8 cellular contexts compared by ENCODE assay signal in the genomic region with DNA sequence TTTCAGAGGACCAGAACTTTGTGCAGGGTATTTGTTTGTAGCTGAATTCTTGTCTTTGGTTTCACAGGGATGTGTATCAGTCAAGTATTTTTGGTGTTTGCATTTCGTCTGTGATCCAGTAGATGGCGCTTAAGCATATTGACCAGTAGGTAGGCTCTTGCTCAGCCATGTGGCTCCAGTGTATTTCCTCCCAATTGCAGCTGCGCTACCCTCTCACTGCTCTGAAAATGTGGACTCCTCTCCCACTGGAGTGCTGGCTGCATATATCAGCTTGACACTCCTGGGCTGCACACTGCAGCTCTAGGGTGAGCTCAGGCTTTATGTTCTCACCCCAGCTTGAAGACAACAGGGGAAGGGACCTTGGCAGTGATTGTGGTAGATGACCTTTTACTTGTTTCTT.
DNase-seq lines count a peak whose midpoint lies in the region; ATAC-seq and TF ChIP-seq lines count a peak whose summit lies in the region.

No MANE protein-coding gene starts in this region.

- intact Hi-C loops in activated B cell treated with CpG ODN at 0.5 μM for 24 hours (cut with micrococcal nuclease), result loop anchor here (1.0 to 5.0 kb wide), 3 partner anchors 358 to 1417 kb away; no protein-coding TSS in a partner anchor
- intact Hi-C loops in activated CD4-positive, alpha-beta memory T cell treated with anti-CD3 and anti-CD28 coated beads for 36 hours (cut with micrococcal nuclease), result no loop called here
- intact Hi-C loops in CD4-positive, alpha-beta T cell (cut with DNase I, micrococcal nuclease), result no loop called here

- peak; percentile 100 for ATAC-seq in GM18861 (IDR thresholded peaks at IDR 0.05; ENCODE audit: unreplicated experiment)
- peak; percentile 90 for ATAC-seq in HG02943 (IDR thresholded peaks at IDR 0.05; ENCODE audit: low read depth, unreplicated experiment)
- peak; percentile 76 for ATAC-seq in activated B cell treated with CpG ODN at 0.5 μM for 24 hours (ENCODE audit: low read depth)
- ATAC-seq in left lobe of liver, result peak; percentile 99
- no peak for ATAC-seq in CD4-positive, alpha-beta T cell (ENCODE audit: poor library complexity)

- CTCF ChIA-PET in activated B cell treated with CpG ODN at 0.5 μM for 24 hours (lab: Charles Lee), result interaction anchor here (0.6 to 2.0 kb wide), 10 partner anchors 8 to 1866 kb away, joined by 3 to 11 read pairs (median 4); no protein-coding TSS in a partner anchor
- CTCF ChIA-PET in activated CD4-positive, alpha-beta memory T cell treated with anti-CD3 and anti-CD28 coated beads for 36 hours (lab: Charles Lee), result interaction anchor here (1.0 to 1.2 kb wide), 2 partner anchors 15 to 23 kb away, joined by 3 to 4 read pairs; no protein-coding TSS in a partner anchor
- CTCF ChIA-PET in CD4-positive, alpha-beta T cell (lab: Charles Lee), result no interaction called here

- peaks cover 2% of the 10 kb centered on the region for H3K27me3 Mint-ChIP-seq in activated B cell treated with CpG ODN at 0.5 μM for 24 hours
- H3K27me3 Mint-ChIP-seq in activated CD4-positive, alpha-beta memory T cell treated with anti-CD3 and anti-CD28 coated beads for 36 hours, result peaks cover 2% of the 10 kb centered on the region
- no peaks in the 10 kb centered on the region for H3K27me3 Mint-ChIP-seq in CD4-positive, alpha-beta T cell

- H3K4me3 Mint-ChIP-seq in activated B cell treated with CpG ODN at 0.5 μM for 24 hours, result no peak overlapping the region
- H3K4me3 Mint-ChIP-seq in activated CD4-positive, alpha-beta memory T cell treated with anti-CD3 and anti-CD28 coated beads for 36 hours, result no peak overlapping the region
- H3K4me3 Mint-ChIP-seq in CD4-positive, alpha-beta T cell, result no peak overlapping the region

- no peaks in the 10 kb centered on the region for H3K36me3 Mint-ChIP-seq in activated B cell treated with CpG ODN at 0.5 μM for 24 hours (ENCODE audit: low read depth)
- no peaks in the 10 kb centered on the region for H3K36me3 Mint-ChIP-seq in activated CD4-positive, alpha-beta memory T cell treated with anti-CD3 and anti-CD28 coated beads for 36 hours
- H3K36me3 Mint-ChIP-seq in CD4-positive, alpha-beta T cell (ENCODE audit: low read depth), result no peaks in the 10 kb centered on the region

- peaks cover 3% of the 10 kb centered on the region for H3K4me1 Mint-ChIP-seq in activated B cell treated with CpG ODN at 0.5 μM for 24 hours
- H3K4me1 Mint-ChIP-seq in activated CD4-positive, alpha-beta memory T cell treated with anti-CD3 and anti-CD28 coated beads for 36 hours (ENCODE audit: low read depth), result no peaks in the 10 kb centered on the region
- H3K4me1 Mint-ChIP-seq in CD4-positive, alpha-beta T cell (ENCODE audit: low read depth), result no peaks in the 10 kb centered on the region

- no peak overlapping the region for H3K27ac Mint-ChIP-seq in activated B cell treated with CpG ODN at 0.5 μM for 24 hours
- H3K27ac Mint-ChIP-seq in activated CD4-positive, alpha-beta memory T cell treated with anti-CD3 and anti-CD28 coated beads for 36 hours, result no peak overlapping the region
- no peak overlapping the region for H3K27ac Mint-ChIP-seq in CD4-positive, alpha-beta T cell

- no peaks in the 10 kb centered on the region for H3K27me3 ChIP-seq in CD4-positive, alpha-beta T cell (ENCODE audit: control insufficient read depth, insufficient read depth, low read length)

- no peaks in the 10 kb centered on the region for H3K9me3 Mint-ChIP-seq in activated B cell treated with CpG ODN at 0.5 μM for 24 hours
- H3K9me3 Mint-ChIP-seq in activated CD4-positive, alpha-beta memory T cell treated with anti-CD3 and anti-CD28 coated beads for 36 hours, result peaks cover 1% of the 10 kb centered on the region
- no peaks in the 10 kb centered on the region for H3K9me3 Mint-ChIP-seq in CD4-positive, alpha-beta T cell

- H3K27ac ChIP-seq in CD4-positive, alpha-beta T cell (ENCODE audit: low read depth, low read length), result no peak overlapping the region

- POLR2A ChIA-PET in activated B cell treated with CpG ODN at 0.5 μM for 24 hours (lab: Charles Lee), result interaction anchor here (0.9 kb wide), 1 partner anchor 1267 kb away, joined by 4 read pairs; no protein-coding TSS in a partner anchor
- POLR2A ChIA-PET in activated CD4-positive, alpha-beta memory T cell treated with anti-CD3 and anti-CD28 coated beads for 36 hours (lab: Charles Lee), result no interaction called here
- POLR2A ChIA-PET in CD4-positive, alpha-beta T cell (lab: Charles Lee), result no interaction called here

- no peak for TF ChIP-seq CTCF in activated B cell treated with CpG ODN at 0.5 μM for 24 hours (IDR thresholded peaks at IDR 0.05)
- TF ChIP-seq CTCF in CD4-positive, alpha-beta T cell (IDR thresholded peaks at IDR 0.05), result no peak

- DNase-seq in CMK (ENCODE audit: low read depth) (peak; percentile 14), NCI-H1417 treated with DMSO at 0.1 percent for 48 hours (lab: John Stamatoyannopoulos, UW) (peak; percentile 23), activated B cell treated with CpG ODN at 0.5 μM for 24 hours (no peak), left lobe of liver (ENCODE audit: low spot score) (peak; percentile 47)
- DNase-seq in activated CD4-positive, alpha-beta memory T cell treated with anti-CD3 and anti-CD28 coated beads for 36 hours, result no peak
- no peak for DNase-seq in CD4-positive, alpha-beta T cell

- H3K9me3 ChIP-seq in CD4-positive, alpha-beta T cell (ENCODE audit: control insufficient read depth, low read length), result no peaks in the 10 kb centered on the region

Comparison
In these comparisons a context has a peak if more than half of its experiments do, and no peak if none do; other contexts are left out.
1. DNase-seq: peak in CMK (single experiment), NCI-H1417 treated with DMSO at 0.1 percent for 48 hours (single experiment) and left lobe of liver (single experiment); none in activated B cell treated with CpG ODN at 0.5 μM for 24 hours (single experiment), activated CD4-positive, alpha-beta memory T cell treated with anti-CD3 and anti-CD28 coated beads for 36 hours (single experiment) and CD4-positive, alpha-beta T cell (0 of 10).